ENCODE assay signal across 12 cellular contexts in the genomic region with DNA sequence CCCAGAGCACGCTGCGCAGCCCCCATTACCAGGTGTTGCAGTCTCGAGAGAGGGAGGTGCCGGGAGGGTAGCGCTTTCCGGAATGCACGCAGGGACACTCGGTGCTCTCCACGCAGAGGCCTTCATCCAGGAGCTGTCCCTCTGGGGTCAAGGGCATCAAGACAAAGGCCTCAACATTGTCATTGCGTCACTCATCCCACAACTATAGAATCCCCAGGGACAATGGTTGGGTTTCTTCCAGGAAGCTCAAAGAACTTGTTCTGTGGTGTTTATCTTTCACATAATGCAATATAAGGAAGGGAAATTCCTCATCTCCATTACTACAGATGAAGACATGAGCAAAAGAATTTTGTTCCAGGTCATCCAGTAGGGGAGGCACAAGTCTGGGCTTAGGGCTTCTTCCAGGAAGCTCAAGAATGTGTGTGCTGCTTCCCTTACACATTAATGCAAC. TPM values are rescaled to one million over a fixed set of nuclear protein-coding genes. Genes with fewer than 3 reads are reported as not detected.
DNase-seq lines count a peak whose midpoint lies in the region; ATAC-seq and TF ChIP-seq lines count a peak whose summit lies in the region.
"Had no signal": no experiment of that assay in that cellular context is flagged by ENCODE, and none has a peak within 500 bp of the region (broad histone marks: within the 10 kb centered on the region; RNA-seq: fewer than 3 reads in every experiment).

No MANE protein-coding gene starts in this region.

- H3K27me3 ChIP-seq in HCT116 (ENCODE audit: insufficient read depth, low read length) (no peaks in the 10 kb centered on the region), adipocyte (replicated peaks; ENCODE audit: control insufficient read depth, insufficient read depth, low read length) (peaks cover 7% of the 10 kb centered on the region)

- no peaks in the 10 kb centered on the region for H3K79me2 ChIP-seq in HCT116 (ENCODE audit: insufficient read depth, low read length)

- BruUV-seq in HCT116 (replicated peaks; lab: Mats Ljungman, UMichigan): no TSS peak

- H3K9ac ChIP-seq in HCT116 (ENCODE audit: low read length): no peak overlapping the region
- no peak overlapping the region for H3K9ac ChIP-seq in adipocyte (ENCODE audit: low read length)

- H3K9me3 ChIP-seq in HCT116 (ENCODE audit: control insufficient read depth in 1 of 2, insufficient read depth in 1 of 2, low read depth in 1 of 2, low read length in 2 of 2) (no peaks in the 10 kb centered on the region), adipocyte (ENCODE audit: control insufficient read depth, low read length) (no peaks in the 10 kb centered on the region)

- H3K27ac ChIP-seq in HCT116 (ENCODE audit: low read depth, low read length): no peak overlapping the region

- POLR2A ChIA-PET in HCT116 (lab: Charles Lee): interaction anchor here (0.6 kb wide), 1 partner anchor 1412 kb away, joined by 5 read pairs; no protein-coding TSS in a partner anchor

- no peak for ATAC-seq in HCT116
- ATAC-seq in GM19324 (IDR thresholded peaks at IDR 0.05; ENCODE audit: low FRiP score, unreplicated experiment): no peak
- ATAC-seq: GM12878, sciatic nerve had no signal

- DNase-seq in HCT116 (ENCODE audit: low read depth, low spot score) (no peak), adipocyte (ENCODE audit: low read depth) (peak; percentile 63), foreskin fibroblast (peak; percentile 37 to 41), pulmonary artery endothelial cell (ENCODE audit: low read depth, low spot score) (peak; percentile 86), GM20000 (ENCODE audit: low spot score) (no peak), DMS114 treated with DMSO at 0.1 percent for 48 hours (lab: John Stamatoyannopoulos, UW; ENCODE audit: unreplicated experiment) (no peak)
- no peak for DNase-seq in stimulated activated CD4-positive, alpha-beta T cell treated with anti-CD3 and anti-CD28 coated beads, Interleukin-2, amount 100 ng/mL, for 24 hours
- DNase-seq: Calu3, NCI-H2029 had no signal

- H3K36me3 ChIP-seq in HCT116 (ENCODE audit: control insufficient read depth in 1 of 2, insufficient read depth in 2 of 2, low read length in 2 of 2): no peaks in the 10 kb centered on the region
- H3K36me3 ChIP-seq in adipocyte (ENCODE audit: control insufficient read depth, insufficient read depth, low read length, severe bottlenecking): no peaks in the 10 kb centered on the region

- TF ChIP-seq RAD21 in HCT116 (IDR thresholded peaks at IDR 0.05; ENCODE audit: low read depth): peak; percentile 68

- H3K4me3 ChIP-seq in HCT116 (replicated peaks in 1 of 2; ENCODE audit: low read depth in 1 of 2, low read length in 2 of 2): no peak overlapping the region
- H3K4me3 ChIP-seq in adipocyte (ENCODE audit: low read length): no peak overlapping the region
- no peak overlapping the region for H3K4me3 ChIP-seq in foreskin fibroblast (ENCODE audit: low read depth in 1 of 2, low read length in 2 of 2)
- H3K4me3 ChIP-seq: GM12878 had no signal

- no peak for TF ChIP-seq POLR2A in HCT116 (IDR thresholded peaks at IDR 0.05; ENCODE audit: borderline replicate concordance, extremely low read depth, insufficient read depth, insufficient read length)

- CTCF ChIA-PET in HCT116 (lab: Charles Lee): interaction anchor here (1.0 kb wide), 1 partner anchor 205 kb away, joined by 4 read pairs; no protein-coding TSS in a partner anchor

- no peaks in the 10 kb centered on the region for H4K20me1 ChIP-seq in HCT116 (ENCODE audit: insufficient read depth)

- H3K4me1 ChIP-seq in HCT116 (ENCODE audit: control insufficient read depth in 1 of 2, insufficient read depth in 2 of 2, low read length in 2 of 2) (peaks cover 8 to 29% of the 10 kb centered on the region in 2 experiments; a peak in 3 of 4 replicates), adipocyte (ENCODE audit: control insufficient read depth, insufficient read depth, low read length) (peaks cover 24% of the 10 kb centered on the region)

- RAD21 ChIA-PET in HCT116 (lab: Charles Lee; ENCODE audit: low non-redundant PET in 1 of 2, low total read pairs in 2 of 2, uncharacterized antibody in 2 of 2, unreplicated experiment in 2 of 2): no interaction called here

- intact Hi-C loops in HCT116 (cut with micrococcal nuclease): no loop called here

- H3K4me2 ChIP-seq in HCT116 (ENCODE audit: low read length): no peak overlapping the region

- no peaks in the 10 kb centered on the region for H3K9me2 ChIP-seq in HCT116 (ENCODE audit: insufficient read depth)

- TF ChIP-seq CTCF in HCT116 (IDR thresholded peaks at IDR 0.05 in 2 of 3, conservative IDR thresholded peaks at IDR 0.05 in 1 of 3; ENCODE audit: borderline replicate concordance in 1 of 3, insufficient read depth in 1 of 3, low read depth in 2 of 3, low read length in 2 of 3) (peak in 2 of 3 experiments; percentile 9 to 37; a peak in 1 of 6 replicates), foreskin fibroblast (IDR thresholded peaks at IDR 0.05; ENCODE audit: low read depth, low read length) (peak; percentile 24), GM20000 (IDR thresholded peaks at IDR 0.05; ENCODE audit: extremely low read depth, missing control alignments) (no peak)

- no peak overlapping the region for H2AFZ ChIP-seq in HCT116 (ENCODE audit: low read depth, low read length, poor library complexity, severe bottlenecking)

TF ChIP-seq in HCT116, 20 proteins besides CTCF, POLR2A, EP300 and RAD21 (continues in another document):
- TF ChIP-seq SRF (IDR thresholded peaks at IDR 0.05; ENCODE audit: low read depth) (no peak), FOSL1 (IDR thresholded peaks at IDR 0.05; ENCODE audit: low read depth) (no peak), YY1 (IDR thresholded peaks at IDR 0.05; ENCODE audit: extremely low read depth, insufficient replicate concordance, low read depth, low read length) (no peak), EZH2phosphoT487 (IDR thresholded peaks at IDR 0.05; ENCODE audit: borderline replicate concordance) (no peak), ELF1 (IDR thresholded peaks at IDR 0.05; ENCODE audit: borderline replicate concordance, low read depth) (no peak), CEBPB (IDR thresholded peaks at IDR 0.05; ENCODE audit: low read depth) (no peak), ZNF274 (IDR thresholded peaks at IDR 0.05; ENCODE audit: low read depth, low read length) (no peak), POLR2AphosphoS5 (IDR thresholded peaks at IDR 0.05; ENCODE audit: low read depth, low read length) (no peak), REST (IDR thresholded peaks at IDR 0.05; ENCODE audit: low read depth) (no peak), SP1 (IDR thresholded peaks at IDR 0.05; ENCODE audit: low read depth) (no peak), JUND (IDR thresholded peaks at IDR 0.05) (no peak), EZH2 (IDR thresholded peaks at IDR 0.05) (no peak), ZFX (IDR thresholded peaks at IDR 0.05) (no peak), MAX (IDR thresholded peaks at IDR 0.05) (no peak), CBX3 (IDR thresholded peaks at IDR 0.05; ENCODE audit: low read depth) (no peak), EGR1 (IDR thresholded peaks at IDR 0.05; ENCODE audit: low read depth) (no peak)
- TF ChIP-seq, protein P1, sequence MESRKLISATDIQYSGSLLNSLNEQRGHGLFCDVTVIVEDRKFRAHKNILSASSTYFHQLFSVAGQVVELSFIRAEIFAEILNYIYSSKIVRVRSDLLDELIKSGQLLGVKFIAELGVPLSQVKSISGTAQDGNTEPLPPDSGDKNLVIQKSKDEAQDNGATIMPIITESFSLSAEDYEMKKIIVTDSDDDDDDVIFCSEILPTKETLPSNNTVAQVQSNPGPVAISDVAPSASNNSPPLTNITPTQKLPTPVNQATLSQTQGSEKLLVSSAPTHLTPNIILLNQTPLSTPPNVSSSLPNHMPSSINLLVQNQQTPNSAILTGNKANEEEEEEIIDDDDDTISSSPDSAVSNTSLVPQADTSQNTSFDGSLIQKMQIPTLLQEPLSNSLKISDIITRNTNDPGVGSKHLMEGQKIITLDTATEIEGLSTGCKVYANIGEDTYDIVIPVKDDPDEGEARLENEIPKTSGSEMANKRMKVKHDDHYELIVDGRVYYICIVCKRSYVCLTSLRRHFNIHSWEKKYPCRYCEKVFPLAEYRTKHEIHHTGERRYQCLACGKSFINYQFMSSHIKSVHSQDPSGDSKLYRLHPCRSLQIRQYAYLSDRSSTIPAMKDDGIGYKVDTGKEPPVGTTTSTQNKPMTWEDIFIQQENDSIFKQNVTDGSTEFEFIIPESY (IDR thresholded peaks at IDR 0.05; ENCODE audit: extremely low read depth, insufficient replicate concordance, low read length): no peak

RNA-seq across cellular contexts. Expression of gene VWF, which starts 52.1 kb away (rescaled TPM):
- total RNA-seq in HCT116 (2021; ENCODE audit: unreplicated experiment) (0.57 TPM), pulmonary artery endothelial cell (535 and 577 TPM in 2 replicates)
- 0.49 and 0.83 TPM in 2 replicates for polyA plus RNA-seq in HCT116 (2012)
- total RNA-seq: Calu3 had no signal

Comparison
In these comparisons a context has a peak if more than half of its experiments do, and no peak if none do; other contexts are left out.
1. DNase-seq: peak in adipocyte (single experiment), foreskin fibroblast (2 of 2) and pulmonary artery endothelial cell (single experiment); none in HCT116 (single experiment), stimulated activated CD4-positive, alpha-beta T cell treated with anti-CD3 and anti-CD28 coated beads, Interleukin-2, amount 100 ng/mL, for 24 hours (0 of 2), GM20000 (single experiment) and DMS114 treated with DMSO at 0.1 percent for 48 hours (single experiment).
2. RNA of gene VWF, which starts 52.1 kb away (total RNA-seq): 535 to 577 TPM in pulmonary artery endothelial cell; 0.57 TPM in HCT116 (single experiment); every median in the first group is over 100 times any median in the second.